In genomic region chr2:109047569-109047968, GRCh38 we compare ENCODE assay signal across 5 cellular contexts. TPM values are rescaled to one million over a fixed set of nuclear protein-coding genes. Genes with fewer than 3 reads are reported as not detected.
"Had no signal": no experiment of that assay in that cellular context is flagged by ENCODE, and none has a peak within 500 bp of the region (broad histone marks: within the 10 kb centered on the region; RNA-seq: fewer than 3 reads in every experiment).

No MANE protein-coding gene starts in this region.

RNA-seq across cellular contexts. Expression of gene EDAR, which starts 58.5 kb away (rescaled TPM):
- total RNA-seq: HT-29, LHCN-M2, OCI-LY7, SK-MEL-5 had no signal
- polyA plus RNA-seq: SK-N-SH had no signal
